ENCODE assay signal across 8 cellular contexts in genomic region chr3:36907911-36908646, GRCh38. TPM values are rescaled to one million over a fixed set of nuclear protein-coding genes. Genes with fewer than 3 reads are reported as not detected.
A peak's percentile ranks its signal among the peaks of the same experiment; 100 is the strongest.
DNase-seq lines count a peak whose midpoint lies in the region; ATAC-seq and TF ChIP-seq lines count a peak whose summit lies in the region.

No MANE protein-coding gene starts in this region.

- no peaks in the 10 kb centered on the region for H3K9me3 ChIP-seq in hepatocyte (ENCODE audit: low read depth)

- no peaks in the 10 kb centered on the region for H3K9me2 ChIP-seq in hepatocyte (replicated peaks; ENCODE audit: insufficient read depth)

- H3K4me1 Mint-ChIP-seq in T-helper 1 cell treated with Interleukin-12 subunit alpha and Interleukin-12 subunit beta and Interleukin-4 antibody, amounts not matched to agents 30 μg/mL and 1 μg/mL, for 36 hours (ENCODE audit: low read depth) = peaks cover 47% of the 10 kb centered on the region

- peak overlapping the region; percentile 96 for H3K4me3 Mint-ChIP-seq in T-helper 1 cell treated with Interleukin-12 subunit alpha and Interleukin-12 subunit beta and Interleukin-4 antibody, amounts not matched to agents 30 μg/mL and 1 μg/mL, for 36 hours

- H3K36me3 ChIP-seq in hepatocyte (replicated peaks; ENCODE audit: insufficient read depth, low read depth) = no peaks in the 10 kb centered on the region

- no peaks in the 10 kb centered on the region for H3K27me3 ChIP-seq in hepatocyte

- no peak overlapping the region for H3K4me3 ChIP-seq in hepatocyte

- peaks cover 18% of the 10 kb centered on the region for H3K4me1 ChIP-seq in hepatocyte (ENCODE audit: insufficient read depth)

- peak overlapping the region; percentile 72 for H3K4me2 ChIP-seq in hepatocyte

- TF ChIP-seq CTCF in hepatocyte (IDR thresholded peaks at IDR 0.05; ENCODE audit: poor library complexity) (no peak), GM13977 (IDR thresholded peaks at IDR 0.05; ENCODE audit: extremely low read depth, insufficient read depth, missing control alignments) (no peak)

- peaks cover 4% of the 10 kb centered on the region for H3K79me2 ChIP-seq in hepatocyte

- in situ Hi-C loops in GM13977 (cut with MboI; ENCODE audit: low pct_unique_long_range_greater_than_20kb, low sequenced_read_pairs, unreplicated experiment) = no loop called here

- H3K27me3 Mint-ChIP-seq in T-helper 1 cell treated with Interleukin-12 subunit alpha and Interleukin-12 subunit beta and Interleukin-4 antibody, amounts not matched to agents 30 μg/mL and 1 μg/mL, for 36 hours (ENCODE audit: low read depth) = no peaks in the 10 kb centered on the region

- peak overlapping the region; percentile 96 for H3K27ac Mint-ChIP-seq in T-helper 1 cell treated with Interleukin-12 subunit alpha and Interleukin-12 subunit beta and Interleukin-4 antibody, amounts not matched to agents 30 μg/mL and 1 μg/mL, for 36 hours

- peaks cover 8% of the 10 kb centered on the region for H3K36me3 Mint-ChIP-seq in T-helper 1 cell treated with Interleukin-12 subunit alpha and Interleukin-12 subunit beta and Interleukin-4 antibody, amounts not matched to agents 30 μg/mL and 1 μg/mL, for 36 hours (ENCODE audit: low read depth)

- DNase-seq in EL = peak; percentile 60
- peak; percentile 81 for DNase-seq in amniotic epithelial cell (ENCODE audit: low read depth)
- no peak for DNase-seq in hepatocyte (ENCODE audit: low spot score)
- DNase-seq in stimulated activated CD4-positive, alpha-beta T cell treated with anti-CD3 and anti-CD28 coated beads, Interleukin-2, amount 100 ng/mL, for 4 hours (ENCODE audit: low read depth) = peak; percentile 46
- no peak for DNase-seq in putamen (ENCODE audit: low spot score)
- DNase-seq in GM13977 (ENCODE audit: low spot score) = no peak

- no peaks in the 10 kb centered on the region for H3K9me3 Mint-ChIP-seq in T-helper 1 cell treated with Interleukin-12 subunit alpha and Interleukin-12 subunit beta and Interleukin-4 antibody, amounts not matched to agents 30 μg/mL and 1 μg/mL, for 36 hours

- peak overlapping the region; percentile 77 for H3K27ac ChIP-seq in hepatocyte

- WGBS in hepatocyte (ENCODE audit: low lambda C conversion rate, missing lambda C conversion rate) = 73% methylated on average over 15 of the region's 15 CpGs

- H4K20me1 ChIP-seq in hepatocyte (ENCODE audit: insufficient read depth, poor library complexity, severe bottlenecking) = no peaks in the 10 kb centered on the region

- peak overlapping the region; percentile 41 for H2AFZ ChIP-seq in hepatocyte

- ATAC-seq in HG03139 (IDR thresholded peaks at IDR 0.05; ENCODE audit: unreplicated experiment) = peak; percentile 37

RNA-seq across cellular contexts. Expression of gene TRANK1, which starts 36.8 kb away (rescaled TPM):
- 16.7 and 19.9 TPM in 2 replicates for total RNA-seq in hepatocyte
- polyA plus RNA-seq in hepatocyte = 8.5 and 9.4 TPM in 2 replicates

Comparison
In these comparisons a context has a peak if more than half of its experiments do, and no peak if none do; other contexts are left out.
1. DNase-seq: peak in EL (single experiment), amniotic epithelial cell (single experiment) and stimulated activated CD4-positive, alpha-beta T cell treated with anti-CD3 and anti-CD28 coated beads, Interleukin-2, amount 100 ng/mL, for 4 hours (single experiment); none in hepatocyte (single experiment), putamen (single experiment) and GM13977 (single experiment).